ENCODE assay signal across 11 cellular contexts in genomic region chr17:42347198-42347597, GRCh38. TPM values are rescaled to one million over a fixed set of nuclear protein-coding genes. Genes with fewer than 3 reads are reported as not detected.
DNase-seq lines count a peak whose midpoint lies in the region; ATAC-seq, FAIRE-seq and TF ChIP-seq lines count a peak whose summit lies in the region.
"Had no signal": no experiment of that assay in that cellular context is flagged by ENCODE, and none has a peak within 500 bp of the region (broad histone marks: within the 10 kb centered on the region; RNA-seq: fewer than 3 reads in every experiment).

No MANE protein-coding gene starts in this region.

- DNase-seq in EH (ENCODE audit: low read depth), result peak; percentile 93
- peak; percentile 69 for DNase-seq in T1000 (lab: John Stamatoyannopoulos, UW)
- DNase-seq in fibroblast of mammary gland (ENCODE audit: low read depth), result peak; percentile 90
- DNase-seq in pulmonary artery endothelial cell (ENCODE audit: low read depth, low spot score), result peak; percentile 40
- DNase-seq in GM19240 (ENCODE audit: insufficient read length, low spot score), result no peak
- DNase-seq in D721Med (ENCODE audit: insufficient read length, low spot score), result no peak
- no peak for DNase-seq in NCI-H2196 (lab: John Stamatoyannopoulos, UW; ENCODE audit: unreplicated experiment)
- DNase-seq: activated gamma-delta T cell; NK-92 treated with Interleukin-12 subunit alpha and Interleukin-12 subunit beta, amount 100 ng/mL, for 24 hours; stimulated activated naive CD4-positive, alpha-beta T cell treated with Interleukin-2 at 50 U/mL for 16 hours had no signal

- ATAC-seq in HG03565 (IDR thresholded peaks at IDR 0.05; ENCODE audit: unreplicated experiment), result no peak

- no peak overlapping the region for H3K4me3 ChIP-seq in fibroblast of mammary gland (ENCODE audit: control insufficient read depth, low read depth, low read length)

- no peak for FAIRE-seq in D721Med (lab: Jason Lieb, UNC)

- TF ChIP-seq CTCF in fibroblast of mammary gland (conservative IDR thresholded peaks at IDR 0.05; ENCODE audit: control insufficient read depth, insufficient read depth, low read depth, low read length) (no peak), D721Med (IDR thresholded peaks at IDR 0.05; ENCODE audit: insufficient read depth, missing control alignments) (no peak)

RNA-seq across cellular contexts. Expression of gene STAT3, which starts 41.0 kb away (rescaled TPM):
- 99.0 and 132 TPM in 2 replicates for total RNA-seq in pulmonary artery endothelial cell

RNA-seq across cellular contexts. Expression of gene STAT5A, which starts 58.9 kb away (rescaled TPM):
- 33.9 and 36.1 TPM in 2 replicates for total RNA-seq in pulmonary artery endothelial cell

Comparison
In these comparisons a context has a peak if more than half of its experiments do, and no peak if none do; other contexts are left out.
1. DNase-seq: peak in EH (single experiment), T1000 (single experiment), fibroblast of mammary gland (single experiment) and pulmonary artery endothelial cell (single experiment); none in GM19240 (single experiment), D721Med (single experiment) and NCI-H2196 (single experiment).